ENCODE assay signal across 1 cellular context in the genomic region with DNA sequence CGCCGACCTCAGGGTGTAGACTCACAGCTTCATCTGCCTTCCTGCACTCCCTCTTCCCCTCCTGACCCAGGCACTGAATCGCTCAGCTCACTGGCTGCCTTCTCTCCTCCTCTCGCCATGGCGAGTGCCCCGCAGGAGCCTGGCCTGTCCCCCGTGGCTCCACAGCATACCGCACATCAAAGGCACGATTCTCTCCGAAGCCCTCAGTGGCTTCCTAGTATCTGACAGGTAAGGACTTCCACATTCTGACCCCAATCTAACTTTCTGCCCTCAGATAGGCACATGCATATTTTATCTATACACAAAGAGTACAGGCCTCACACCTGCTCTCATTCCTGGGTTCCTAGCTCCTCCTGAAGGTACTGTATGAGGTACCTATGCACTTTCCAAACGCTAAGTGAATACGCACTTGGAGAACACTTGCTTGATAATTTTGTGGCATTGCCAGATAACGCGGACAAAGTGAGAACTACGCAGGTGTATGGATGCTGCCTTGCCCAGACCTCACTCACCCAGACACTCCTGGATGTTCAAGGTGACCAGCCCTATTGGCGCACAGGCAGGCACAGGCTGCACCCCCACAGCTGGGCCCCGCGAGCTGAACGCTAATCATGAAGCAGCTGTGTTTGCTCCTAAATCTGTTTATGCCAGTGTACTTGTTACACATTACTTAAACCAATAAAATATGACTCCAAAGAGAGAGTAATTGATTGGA.
TF ChIP-seq lines count a peak whose summit lies in the region.

No MANE protein-coding gene starts in this region.

TF ChIP-seq in SK-N-SH treated with all-trans-retinoic acid at 6 μM for 48 hours, 23 proteins besides CTCF, POLR2A, EP300 and RAD21:
- TF ChIP-seq CREB5 (CRISPR knock-in tag; IDR thresholded peaks at IDR 0.05; ENCODE audit: low read depth) (no peak), ZNF8 (CRISPR knock-in tag; IDR thresholded peaks at IDR 0.05) (no peak), ARNTL (CRISPR knock-in tag; IDR thresholded peaks at IDR 0.05; ENCODE audit: borderline replicate concordance, low read depth) (no peak), TCF4 (CRISPR knock-in tag; IDR thresholded peaks at IDR 0.05; ENCODE audit: borderline replicate concordance) (no peak), ZNF70 (CRISPR knock-in tag; IDR thresholded peaks at IDR 0.05) (no peak), CSRNP3 (CRISPR knock-in tag; IDR thresholded peaks at IDR 0.05) (no peak), PPARA (CRISPR knock-in tag; IDR thresholded peaks at IDR 0.05; ENCODE audit: borderline replicate concordance) (no peak), SNAI2 (CRISPR knock-in tag; IDR thresholded peaks at IDR 0.05) (no peak), BACH2 (CRISPR knock-in tag; IDR thresholded peaks at IDR 0.05; ENCODE audit: borderline replicate concordance) (no peak), TOX (CRISPR knock-in tag; IDR thresholded peaks at IDR 0.05; ENCODE audit: borderline replicate concordance) (no peak)
TF ChIP-seq in SK-N-SH treated with all-trans-retinoic acid at 6 μM for 48 hours: peak in this region for 0.
